Comparison of ENCODE assay signal across 10 cellular contexts in the genomic region with DNA sequence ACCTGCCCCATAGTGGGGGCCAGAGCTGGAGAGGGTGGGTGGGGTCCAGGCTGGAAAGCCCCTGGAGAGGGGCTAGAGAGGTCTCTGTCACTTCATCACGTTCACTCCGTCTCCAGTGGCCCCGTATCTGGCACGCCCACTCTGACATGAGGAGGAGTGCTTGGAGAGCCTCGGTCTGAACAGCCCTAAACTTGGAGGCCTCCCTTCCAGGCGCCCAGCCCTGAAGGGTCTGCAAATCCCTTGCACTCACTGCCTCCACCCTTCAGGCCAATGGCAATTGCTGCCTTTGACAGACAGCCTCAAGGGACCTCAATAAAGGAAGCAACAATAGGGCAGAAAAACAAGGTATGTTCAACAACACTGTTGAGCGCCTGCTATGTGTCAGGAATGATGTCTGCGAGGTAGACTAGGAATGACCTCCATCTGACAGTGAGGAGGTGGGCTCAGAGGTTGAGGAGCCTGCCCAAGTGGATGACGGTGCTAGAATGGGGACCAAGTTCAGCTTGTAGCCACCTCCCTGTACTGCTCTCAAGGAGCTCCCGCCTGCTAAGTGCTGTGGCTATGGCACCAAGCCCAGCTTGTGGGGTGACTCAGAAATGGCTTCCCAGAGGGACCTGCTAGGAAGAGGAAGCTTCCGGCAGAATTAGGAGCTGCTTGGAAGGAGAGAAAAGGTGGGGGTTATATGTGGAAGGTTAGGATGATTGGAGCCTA. TPM values are rescaled to one million over a fixed set of nuclear protein-coding genes. Genes with fewer than 3 reads are reported as not detected.
DNase-seq lines count a peak whose midpoint lies in the region; ATAC-seq, FAIRE-seq and TF ChIP-seq lines count a peak whose summit lies in the region.
"Had no signal": no experiment of that assay in that cellular context is flagged by ENCODE, and none has a peak within 500 bp of the region (broad histone marks: within the 10 kb centered on the region; RNA-seq: fewer than 3 reads in every experiment).

No MANE protein-coding gene starts in this region.

- peak; percentile 36 for DNase-seq in Ammon's horn (ENCODE audit: low spot score)
- DNase-seq in HTR-8/SVneo (ENCODE audit: insufficient read length, low spot score), result peak; percentile 92
- DNase-seq in astrocyte (ENCODE audit: low read depth), result peak; percentile 84
- DNase-seq in lower leg skin (ENCODE audit: low spot score in 2 of 2), result peak; percentile 28 to 82
- DNase-seq in foreskin melanocyte, result no peak
- DNase-seq in NCI-H345 (lab: John Stamatoyannopoulos, UW), result no peak

- H3K4me1 Mint-ChIP-seq in astrocyte (ENCODE audit: low read depth, unreplicated experiment), result no peaks in the 10 kb centered on the region

- no peak overlapping the region for H3K27ac ChIP-seq in astrocyte (ENCODE audit: low read depth, low read length)

- no peaks in the 10 kb centered on the region for H3K9me3 Mint-ChIP-seq in astrocyte (ENCODE audit: unreplicated experiment)

- no peak for TF ChIP-seq POLR2A in lower leg skin (IDR thresholded peaks at IDR 0.05)

- peak overlapping the region; percentile 47 for H3K27ac Mint-ChIP-seq in astrocyte (ENCODE audit: unreplicated experiment)

- H3K4me3 ChIP-seq in astrocyte (ENCODE audit: insufficient read depth, low read depth, low read length) (no peak overlapping the region), lower leg skin (ENCODE audit: low read depth, poor library complexity, severe bottlenecking) (no peak overlapping the region)

- H3K4me2 ChIP-seq in astrocyte (ENCODE audit: low read length), result peak overlapping the region; percentile 18

- H3K9me3 ChIP-seq in astrocyte (ENCODE audit: insufficient read depth, low read depth, low read length), result no peaks in the 10 kb centered on the region

- H3K4me3 Mint-ChIP-seq in astrocyte (ENCODE audit: unreplicated experiment), result no peak overlapping the region

- no peaks in the 10 kb centered on the region for H4K20me1 ChIP-seq in astrocyte (ENCODE audit: insufficient read depth, low read length)

- no peak overlapping the region for H3K9ac ChIP-seq in astrocyte (ENCODE audit: low read length)

- 37% methylated on average over 11 of the region's 11 CpGs for WGBS in lower leg skin, 2 donors

- H3K36me3 ChIP-seq in astrocyte (ENCODE audit: insufficient read depth, low read length), result no peaks in the 10 kb centered on the region

- FAIRE-seq in HTR-8/SVneo (lab: Jason Lieb, UNC) (peak; percentile 80), astrocyte (lab: Jason Lieb, UNC) (peak; percentile 9)

- no peak overlapping the region for H2AFZ ChIP-seq in astrocyte (ENCODE audit: low read depth, low read length)

- H3K4me1 ChIP-seq in astrocyte (ENCODE audit: insufficient read depth, low read length), result peaks cover 11% of the 10 kb centered on the region

- ATAC-seq in GM21619 (IDR thresholded peaks at IDR 0.05; ENCODE audit: unreplicated experiment) (no peak), HG02938 (IDR thresholded peaks at IDR 0.05; ENCODE audit: unreplicated experiment) (no peak)

- no peaks in the 10 kb centered on the region for H3K79me2 ChIP-seq in astrocyte (ENCODE audit: insufficient read depth, low read length)

- peaks cover 5% of the 10 kb centered on the region for H3K27me3 ChIP-seq in astrocyte (ENCODE audit: insufficient read depth, low read length)

- intact Hi-C loops in lower leg skin (cut with DNase I; ENCODE audit: low total_unique reads), result no loop called here

- TF ChIP-seq CTCF in astrocyte (IDR thresholded peaks at IDR 0.05; ENCODE audit: insufficient read depth, low read depth, low read length) (no peak), lower leg skin (IDR thresholded peaks at IDR 0.05) (no peak)

- H3K27me3 Mint-ChIP-seq in astrocyte (ENCODE audit: low read depth, unreplicated experiment), result peaks cover 48% of the 10 kb centered on the region

- no peaks in the 10 kb centered on the region for H3K36me3 Mint-ChIP-seq in astrocyte (ENCODE audit: low read depth, unreplicated experiment)

RNA-seq across cellular contexts. Expression of gene EPX, which starts 2.9 kb away (rescaled TPM):
- total RNA-seq in astrocyte (not detected in 2 replicates), lower leg skin (not detected)
- total RNA-seq: pulmonary artery endothelial cell, subcutaneous adipose tissue had no signal

RNA-seq across cellular contexts. Expression of gene OR4D2, which starts 22.8 kb away (rescaled TPM):
- total RNA-seq in astrocyte (not detected in 2 replicates), lower leg skin (not detected)
- total RNA-seq: pulmonary artery endothelial cell, subcutaneous adipose tissue had no signal

RNA-seq across cellular contexts. Expression of gene MKS1, which starts 29.5 kb away (rescaled TPM):
- total RNA-seq in astrocyte (12.0 and 12.7 TPM in 2 replicates), lower leg skin (10 to 100 TPM; 10.8 to 17.3 (median 14.7) TPM)

RNA-seq across cellular contexts. Expression of gene OR4D1, which starts 41.4 kb away (rescaled TPM):
- not detected in 2 replicates for total RNA-seq in astrocyte
- under 1 TPM in 1 of 4 donors, not detected in 3; 0.17 TPM for total RNA-seq in lower leg skin
- total RNA-seq: pulmonary artery endothelial cell, subcutaneous adipose tissue had no signal

RNA-seq across cellular contexts. Expression of gene LPO, which starts 48.8 kb away (rescaled TPM):
- total RNA-seq in astrocyte, result not detected in 2 replicates
- under 1 TPM in 2 of 4 donors, not detected in 2; 0.06 to 0.59 TPM for total RNA-seq in lower leg skin
- total RNA-seq: pulmonary artery endothelial cell, subcutaneous adipose tissue had no signal

Comparison
In these comparisons a context has a peak if more than half of its experiments do, and no peak if none do; other contexts are left out.
1. DNase-seq: peak in Ammon's horn (single experiment), HTR-8/SVneo (single experiment), astrocyte (single experiment) and lower leg skin (2 of 2); none in foreskin melanocyte (single experiment) and NCI-H345 (single experiment).